In the genomic region with DNA sequence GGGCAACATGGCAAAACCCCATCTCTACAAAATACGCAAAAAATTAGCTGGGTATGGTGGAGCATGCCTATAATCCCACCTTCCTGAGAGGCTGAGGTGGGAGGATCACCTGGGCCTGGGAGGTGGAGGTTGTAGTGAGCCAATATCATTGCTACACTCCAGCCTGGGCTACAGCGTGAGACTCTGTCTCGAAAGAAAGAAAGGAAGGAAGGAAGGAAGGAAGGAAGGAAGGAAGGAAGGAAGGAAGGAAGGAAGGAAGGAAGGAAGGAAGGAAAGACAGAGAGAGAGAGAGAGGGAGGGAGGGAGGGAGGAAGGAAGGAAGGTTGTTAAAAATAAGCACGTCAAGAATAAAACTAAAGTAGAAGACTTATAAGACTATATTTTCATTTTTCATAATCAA, we compare ENCODE assay signal across 22 cellular contexts.
"Had no signal": no experiment of that assay in that cellular context is flagged by ENCODE, and none has a peak within 500 bp of the region (broad histone marks: within the 10 kb centered on the region; RNA-seq: fewer than 3 reads in every experiment).

No MANE protein-coding gene starts in this region.

- H3K27ac Mint-ChIP-seq: activated naive CD4-positive, alpha-beta T cell treated with anti-CD3 and anti-CD28 coated beads for 36 hours; activated naive CD8-positive, alpha-beta T cell treated with anti-CD3 and anti-CD28 coated beads, Interleukin-2, amount 50 U/mL, for 24 hours; nephron progenitor cell; stimulated activated memory B cell treated with anti-CD40 and anti-IgM and Interleukin-4, amounts not matched to agents 10 μg/mL and 1 μg/mL and 100 μg/mL, for 72 hours; WTC11 had no signal

- H3K27ac ChIP-seq: cardiac muscle cell, esophagus muscularis mucosa, gastrocnemius medialis, right lobe of liver, testis, uterus had no signal

- H3K4me1 Mint-ChIP-seq: nephron progenitor cell had no signal

- ATAC-seq: activated naive CD8-positive, alpha-beta T cell treated with anti-CD3 and anti-CD28 coated beads, Interleukin-2, amount 50 U/mL, for 24 hours; gastrocnemius medialis; left ventricle myocardium superior; stimulated activated memory B cell treated with anti-CD40 and anti-IgM and Interleukin-4, amounts not matched to agents 10 μg/mL and 1 μg/mL and 100 μg/mL, for 72 hours; WTC11 had no signal

- H3K4me1 ChIP-seq: gastrocnemius medialis, right lobe of liver, testis, uterus had no signal

- H3K36me3 ChIP-seq: cardiac muscle cell, esophagus muscularis mucosa, gastrocnemius medialis, right lobe of liver, uterus had no signal

- H3K4me3 ChIP-seq: cardiac muscle cell, esophagus muscularis mucosa, gastrocnemius medialis, right lobe of liver, skin epidermis, testis, uterus had no signal

- DNase-seq: activated CD4-positive, alpha-beta T cell treated with anti-CD3 and anti-CD28 coated beads, Interleukin-2, amount 50 U/mL, for 48 hours; activated naive CD4-positive, alpha-beta T cell treated with anti-CD3 and anti-CD28 coated beads for 36 hours; activated naive CD8-positive, alpha-beta T cell treated with anti-CD3 and anti-CD28 coated beads, Interleukin-2, amount 50 U/mL, for 24 hours; activated T-cell treated with anti-CD3 and anti-CD28 coated beads, Interleukin-2, amount 50 U/mL, for 48 hours; cortex of kidney; effector memory CD4-positive, alpha-beta T cell; gastrocnemius medialis; hypothalamus; left ventricle myocardium superior; nephron progenitor cell; nucleus accumbens; right lobe of liver; stimulated activated CD4-positive, alpha-beta T cell treated with anti-CD3 and anti-CD28 coated beads, Interleukin-2, amount 100 ng/mL, for 24 hours; testis; trophoblast cell; uterus had no signal

- H3K36me3 Mint-ChIP-seq: stimulated activated memory B cell treated with anti-CD40 and anti-IgM and Interleukin-4, amounts not matched to agents 10 μg/mL and 1 μg/mL and 100 μg/mL, for 72 hours; WTC11 had no signal

- H3K9me3 ChIP-seq: esophagus muscularis mucosa, gastrocnemius medialis, right lobe of liver, testis, uterus had no signal

- H3K4me3 Mint-ChIP-seq: activated naive CD4-positive, alpha-beta T cell treated with anti-CD3 and anti-CD28 coated beads for 36 hours; activated naive CD8-positive, alpha-beta T cell treated with anti-CD3 and anti-CD28 coated beads, Interleukin-2, amount 50 U/mL, for 24 hours; nephron progenitor cell; stimulated activated memory B cell treated with anti-CD40 and anti-IgM and Interleukin-4, amounts not matched to agents 10 μg/mL and 1 μg/mL and 100 μg/mL, for 72 hours; WTC11 had no signal

- H3K9me3 Mint-ChIP-seq: activated naive CD4-positive, alpha-beta T cell treated with anti-CD3 and anti-CD28 coated beads for 36 hours; activated naive CD8-positive, alpha-beta T cell treated with anti-CD3 and anti-CD28 coated beads, Interleukin-2, amount 50 U/mL, for 24 hours; nephron progenitor cell; stimulated activated memory B cell treated with anti-CD40 and anti-IgM and Interleukin-4, amounts not matched to agents 10 μg/mL and 1 μg/mL and 100 μg/mL, for 72 hours; WTC11 had no signal

- FAIRE-seq: islet of Langerhans had no signal

- H3K27me3 ChIP-seq: cardiac muscle cell, esophagus muscularis mucosa, gastrocnemius medialis, right lobe of liver, testis, uterus had no signal

- H3K27me3 Mint-ChIP-seq: activated naive CD8-positive, alpha-beta T cell treated with anti-CD3 and anti-CD28 coated beads, Interleukin-2, amount 50 U/mL, for 24 hours; stimulated activated memory B cell treated with anti-CD40 and anti-IgM and Interleukin-4, amounts not matched to agents 10 μg/mL and 1 μg/mL and 100 μg/mL, for 72 hours had no signal
